In the genomic region with DNA sequence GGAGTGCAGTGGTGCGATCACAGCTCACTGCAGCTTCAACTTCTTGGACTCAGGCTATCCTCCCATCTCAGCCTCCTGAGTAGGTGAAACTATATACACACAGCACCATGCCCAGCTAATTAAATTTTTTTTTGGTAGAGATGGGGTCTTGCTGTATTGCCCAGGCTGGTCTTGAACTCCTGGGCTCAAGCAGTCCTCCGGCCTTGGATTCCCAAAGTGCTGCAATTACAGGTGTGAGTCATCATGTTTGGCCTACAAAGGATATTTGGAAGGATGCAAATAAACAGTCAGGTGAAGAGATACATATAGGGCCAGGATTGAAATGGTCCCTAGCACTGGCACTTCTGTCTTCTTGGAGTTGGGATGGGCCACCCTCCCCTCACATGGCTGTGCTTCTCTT, we compare ENCODE assay signal across 26 cellular contexts.
"Had no signal": no experiment of that assay in that cellular context is flagged by ENCODE, and none has a peak within 500 bp of the region (broad histone marks: within the 10 kb centered on the region; RNA-seq: fewer than 3 reads in every experiment).

No MANE protein-coding gene starts in this region.

- H3K4me3 ChIP-seq: body of pancreas, mucosa of descending colon, smooth muscle cell, stomach, transverse colon, uterus had no signal

- H3K4me1 ChIP-seq: uterus had no signal

- H3K27ac ChIP-seq: transverse colon, uterus, VCaP had no signal

- DNase-seq: activated CD4-positive, alpha-beta T cell treated with anti-CD3 and anti-CD28 coated beads, Interleukin-2, amount 50 U/mL, for 1 hour; activated CD4-positive, CD25-positive, alpha-beta regulatory T cell treated with anti-CD3 and anti-CD28 coated beads, Interleukin-2, amount 50 U/mL, for 72 hours; activated CD8-positive, alpha-beta T cell treated with anti-CD3 and anti-CD28 coated beads, Interleukin-2, amount 10 ng/mL, durations not matched to agents 7 days and 5 days; activated gamma-delta T cell treated with Interleukin-2 at 50 U/mL for 16 hours; activated T-cell treated with anti-CD3 and anti-CD28 coated beads, Interleukin-2, amount 50 U/mL, for 1 hour; anterior cingulate cortex; caudate nucleus; dermis blood vessel endothelial cell; effector CD8-positive, alpha-beta T cell; hippocampal formation; left ventricle myocardium superior; mesendoderm; mucosa of descending colon; nephron progenitor cell; occipital lobe; posterior cingulate gyrus; stimulated activated CD4-positive, alpha-beta T cell treated with anti-CD3 and anti-CD28 coated beads, Interleukin-15, amount 100 ng/mL, for 24 hours; stomach; transverse colon had no signal

- ATAC-seq: activated CD8-positive, alpha-beta T cell treated with anti-CD3 and anti-CD28 coated beads, Interleukin-2, amount 10 ng/mL, durations not matched to agents 7 days and 5 days; body of pancreas; esophagus mucosa; left ventricle myocardium superior; mucosa of descending colon; stimulated activated memory B cell treated with anti-CD40 and anti-IgM and Interleukin-4, amounts not matched to agents 10 μg/mL and 1 μg/mL and 100 μg/mL, for 72 hours had no signal

- FAIRE-seq: frontal cortex had no signal

- H3K27me3 ChIP-seq: body of pancreas, stomach, transverse colon, uterus had no signal

- H3K9me3 ChIP-seq: body of pancreas, mucosa of descending colon, stomach, transverse colon, uterus had no signal

- H3K4me2 ChIP-seq: smooth muscle cell had no signal

- H3K36me3 ChIP-seq: stomach, transverse colon, uterus had no signal
